8 cellular contexts compared by ENCODE assay signal in the genomic region with DNA sequence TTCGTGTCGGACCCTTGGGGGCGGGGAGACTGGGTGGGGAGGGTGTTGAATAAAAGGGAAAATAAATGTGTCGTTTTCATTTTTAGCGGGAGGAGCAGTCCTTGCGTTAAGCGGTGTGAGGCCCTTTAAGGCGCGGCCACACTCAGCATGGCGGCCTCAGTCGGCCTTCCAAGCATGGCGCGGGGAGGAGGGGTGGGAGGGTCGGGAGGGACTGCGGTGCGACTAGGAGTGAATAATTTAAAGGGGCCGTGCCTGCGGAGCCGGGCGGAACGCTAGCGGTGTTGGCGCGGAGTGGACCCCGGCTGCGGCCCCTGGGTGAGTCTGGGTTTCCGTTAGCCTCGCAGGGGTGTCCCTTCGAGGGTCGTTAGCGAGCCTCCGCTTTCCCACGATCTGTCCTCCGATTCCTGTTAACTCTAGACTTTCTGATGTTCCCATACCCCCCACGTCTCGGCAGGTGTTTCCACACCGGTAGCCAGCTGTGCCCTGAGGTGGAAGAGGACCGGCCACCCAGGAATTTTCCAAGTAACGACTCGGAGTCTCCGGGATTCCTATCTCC. TPM values are rescaled to one million over a fixed set of nuclear protein-coding genes. Genes with fewer than 3 reads are reported as not detected.
DNase-seq lines count a peak whose midpoint lies in the region; ATAC-seq and TF ChIP-seq lines count a peak whose summit lies in the region.

No MANE protein-coding gene starts in this region.

- peak in 1 of 3 donors; percentile 51 for TF ChIP-seq POLR2A in spleen (IDR thresholded peaks at IDR 0.05)

- H3K27me3 ChIP-seq in BE2C (no peaks in the 10 kb centered on the region), spleen (replicated peaks in 1 of 7) (no peaks in the 10 kb centered on the region)

- H3K4me3 ChIP-seq in BE2C (ENCODE audit: low read depth, low read length) (peak overlapping the region; percentile 88), spleen (peak overlapping the region; percentile 71 to 93 (median 86))

- H3K9me3 ChIP-seq in BE2C = no peaks in the 10 kb centered on the region
- no peaks in the 10 kb centered on the region for H3K9me3 ChIP-seq in spleen

- H3K36me3 ChIP-seq in BE2C (no peaks in the 10 kb centered on the region; the same call in 1 of the 2 replicates), spleen (peaks cover 0 to 67% (median 33%) of the 10 kb centered on the region in 6 donors)

- 0 to 2% (median 1%) methylated on average over 31 to 41 of the region's 41 CpGs for WGBS in spleen, 5 donors

- TF ChIP-seq CTCF in BE2C (IDR thresholded peaks at IDR 0.05; ENCODE audit: low read depth, low read length) = no peak
- TF ChIP-seq CTCF in spleen (IDR thresholded peaks at IDR 0.05 in 8 of 11, conservative IDR thresholded peaks at IDR 0.05 in 3 of 11) = no peak

- H3K4me1 ChIP-seq in BE2C = no peaks in the 10 kb centered on the region
- peaks cover 13 to 64% (median 41%) of the 10 kb centered on the region in 6 donors for H3K4me1 ChIP-seq in spleen

- no peak for ATAC-seq in HG02623 (IDR thresholded peaks at IDR 0.05; ENCODE audit: unreplicated experiment)

- intact Hi-C loops in spleen (cut with DNase I; ENCODE audit: low total_unique reads) = no loop called here

- peak; percentile 85 for DNase-seq in BE2C
- peak; percentile 76 for DNase-seq in HCEC 1CT
- DNase-seq in NCI-H345 (lab: John Stamatoyannopoulos, UW) = peak; percentile 88
- peak; percentile 77 for DNase-seq in activated CD4-positive, CD25-positive, alpha-beta regulatory T cell treated with anti-CD3 and anti-CD28 coated beads, Interleukin-2, amount 50 U/mL, for 72 hours
- DNase-seq in central memory CD4-positive, alpha-beta T cell = peak; percentile 79
- DNase-seq in iris pigment epithelial cell (ENCODE audit: low read depth) = peak; percentile 93
- DNase-seq in spleen = peak; percentile 95

- H3K27ac ChIP-seq in spleen = peak overlapping the region; percentile 63 to 93 (median 88)

RNA-seq across cellular contexts. Expression of a gene that starts 1.5 kb away (rescaled TPM):
- 55.4 TPM for polyA plus RNA-seq in BE2C (2012; ENCODE audit: insufficient read depth, insufficient read length, low read depth)
- 100 to 1,000 TPM; 125 to 225 (median 151) TPM for total RNA-seq in spleen
- 100 to 1,000 TPM in 2 of 3 donors, 10 to 100 TPM in 1; 51.0 to 142 (median 130) TPM for polyA plus RNA-seq in spleen

RNA-seq across cellular contexts. Expression of a gene that starts 11.6 kb away (rescaled TPM):
- polyA plus RNA-seq in BE2C (2012; ENCODE audit: insufficient read depth, insufficient read length, low read depth) = 56.7 TPM
- total RNA-seq in spleen = 100 to 1,000 TPM in 6 of 7 donors, 10 to 100 TPM in 1; 76.9 to 166 (median 131) TPM
- polyA plus RNA-seq in spleen = 100 to 1,000 TPM in 1 of 3 donors, 10 to 100 TPM in 2; 25.1 to 106 (median 68.5) TPM

RNA-seq across cellular contexts. Expression of a gene that starts 18.1 kb away (rescaled TPM):
- 91.0 TPM for polyA plus RNA-seq in BE2C (2012; ENCODE audit: insufficient read depth, insufficient read length, low read depth)
- total RNA-seq in spleen = 10 to 100 TPM; 22.8 to 50.5 (median 43.6) TPM
- polyA plus RNA-seq in spleen = 10 to 100 TPM; 23.8 to 44.6 (median 30.6) TPM

RNA-seq across cellular contexts. Expression of a gene that starts 45.2 kb away (rescaled TPM):
- polyA plus RNA-seq in BE2C (2012; ENCODE audit: insufficient read depth, insufficient read length, low read depth) = 0.97 TPM
- 1 to 10 TPM; 2.3 to 9.6 (median 5.2) TPM for total RNA-seq in spleen
- 1 to 10 TPM; 3.4 to 7.8 (median 4.0) TPM for polyA plus RNA-seq in spleen
